ENCODE assay signal across 31 cellular contexts in genomic region chr2:101427240-101427639, GRCh38. TPM values are rescaled to one million over a fixed set of nuclear protein-coding genes. Genes with fewer than 3 reads are reported as not detected.
"Had no signal": no experiment of that assay in that cellular context is flagged by ENCODE, and none has a peak within 500 bp of the region (broad histone marks: within the 10 kb centered on the region; RNA-seq: fewer than 3 reads in every experiment).

No MANE protein-coding gene starts in this region.

- H3K4me1 ChIP-seq: ascending aorta had no signal

- H3K27ac ChIP-seq: ascending aorta, cardiac muscle cell, VCaP had no signal

- DNase-seq: activated B cell treated with CpG ODN at 0.5 μM for 24 hours; activated CD4-positive, alpha-beta memory T cell treated with anti-CD3 and anti-CD28 coated beads, Interleukin-2, amount 10 ng/mL, durations not matched to agents 7 days and 5 days; activated CD4-positive, alpha-beta T cell treated with anti-CD3 and anti-CD28 coated beads for 4 hours; activated CD4-positive, alpha-beta T cell treated with anti-CD3 and anti-CD28 coated beads, Interleukin-2, amount 10 ng/mL, durations not matched to agents 24 days and 14 days; activated CD4-positive, alpha-beta T cell treated with anti-CD3 and anti-CD28 coated beads, Interleukin-2, amount 50 U/mL, for 48 hours; activated CD4-positive, CD25-positive, alpha-beta regulatory T cell treated with anti-CD3 and anti-CD28 coated beads, Interleukin-2, amount 50 U/mL, for 72 hours; activated CD8-positive, alpha-beta memory T cell treated with anti-CD3 and anti-CD28 coated beads for 24 hours; activated CD8-positive, alpha-beta memory T cell treated with anti-CD3 and anti-CD28 coated beads, Interleukin-2, amount 10 ng/mL, durations not matched to agents 7 days and 5 days; activated CD8-positive, alpha-beta memory T cell treated with anti-CD3 and anti-CD28 coated beads, Interleukin-2, amount 50 U/mL, for 48 hours; activated CD8-positive, alpha-beta T cell treated with anti-CD3 and anti-CD28 coated beads, Interleukin-2, amount 10 ng/mL, durations not matched to agents 7 days and 5 days; activated effector memory CD4-positive, alpha-beta T cell treated with Interleukin-2 at 50 U/mL for 16 hours; activated gamma-delta T cell; activated naive CD4-positive, alpha-beta T cell treated with anti-CD3 and anti-CD28 coated beads, Interleukin-2, amount 10 ng/mL, durations not matched to agents 7 days and 5 days; activated naive CD4-positive, alpha-beta T cell treated with Interleukin-2 at 50 U/mL for 16 hours; activated naive CD8-positive, alpha-beta T cell treated with anti-CD3 and anti-CD28 coated beads, Interleukin-2, amount 10 ng/mL, durations not matched to agents 7 days and 5 days; activated naive CD8-positive, alpha-beta T cell treated with anti-CD3 and anti-CD28 coated beads, Interleukin-2, amount 50 U/mL, for 24 hours; activated T-cell treated with anti-CD3 and anti-CD28 coated beads, Interleukin-2, amount 50 U/mL, for 24 hours; activated T-cell treated with anti-CD3 and anti-CD28 coated beads, Interleukin-2, amount 50 U/mL, for 48 hours; amygdala; anterior cingulate cortex; caudate nucleus; cerebellar nuclear complex; T-helper 1 cell; T-helper 2 cell; T-helper 9 cell had no signal

- H3K9me3 ChIP-seq: ascending aorta had no signal

- ATAC-seq: activated CD8-positive, alpha-beta memory T cell treated with anti-CD3 and anti-CD28 coated beads, Interleukin-2, amount 10 ng/mL, durations not matched to agents 7 days and 5 days; activated CD8-positive, alpha-beta T cell treated with anti-CD3 and anti-CD28 coated beads, Interleukin-2, amount 10 ng/mL, durations not matched to agents 7 days and 5 days; activated naive CD8-positive, alpha-beta T cell treated with anti-CD3 and anti-CD28 coated beads, Interleukin-2, amount 50 U/mL, for 24 hours had no signal

- FAIRE-seq: bronchial epithelial cell, TTC549 had no signal

- H3K36me3 ChIP-seq: ascending aorta, cardiac muscle cell had no signal

- H3K27me3 ChIP-seq: ascending aorta, cardiac muscle cell had no signal

- H3K4me3 ChIP-seq: ascending aorta, cardiac muscle cell had no signal

RNA-seq across cellular contexts. Expression of gene CREG2, which starts 39.9 kb away (rescaled TPM):
- total RNA-seq: activated B cell treated with CpG ODN at 0.5 μM for 24 hours; activated CD4-positive, alpha-beta T cell treated with anti-CD3 and anti-CD28 coated beads, Interleukin-2, amount 10 ng/mL, durations not matched to agents 24 days and 14 days; activated CD8-positive, alpha-beta memory T cell treated with anti-CD3 and anti-CD28 coated beads, Interleukin-2, amount 10 ng/mL, durations not matched to agents 7 days and 5 days; activated CD8-positive, alpha-beta T cell treated with anti-CD3 and anti-CD28 coated beads, Interleukin-2, amount 10 ng/mL, durations not matched to agents 7 days and 5 days; activated naive CD8-positive, alpha-beta T cell treated with anti-CD3 and anti-CD28 coated beads, Interleukin-2, amount 10 ng/mL, durations not matched to agents 7 days and 5 days; activated T-helper 2 cell treated with anti-CD3 and anti-CD28 coated beads, Interferon-gamma antibody, Interleukin-2, Interleukin-4, amounts not matched to agents 10 μg/mL and 5 μg/mL and 100 μg/mL, durations not matched to agents 14 hours and 24 hours and 36 hours; ascending aorta had no signal

RNA-seq across cellular contexts. Expression of gene RFX8, which starts 47.7 kb away (rescaled TPM):
- total RNA-seq: activated B cell treated with CpG ODN at 0.5 μM for 24 hours, ascending aorta, bronchial epithelial cell had no signal
- polyA plus RNA-seq: cardiac muscle cell had no signal
